11 cellular contexts compared by ENCODE assay signal in genomic region chr13:110347535-110348308, GRCh38. TPM values are rescaled to one million over a fixed set of nuclear protein-coding genes. Genes with fewer than 3 reads are reported as not detected.
DNase-seq lines count a peak whose midpoint lies in the region; ATAC-seq, FAIRE-seq and TF ChIP-seq lines count a peak whose summit lies in the region.
"Had no signal": no experiment of that assay in that cellular context is flagged by ENCODE, and none has a peak within 500 bp of the region (broad histone marks: within the 10 kb centered on the region; RNA-seq: fewer than 3 reads in every experiment).

No MANE protein-coding gene starts in this region.

- H3K4me3 Mint-ChIP-seq in MCF 10A (ENCODE audit: unreplicated experiment) (peak overlapping the region; percentile 72), immature natural killer cell (no peak overlapping the region)
- no peak overlapping the region for H3K4me3 Mint-ChIP-seq in stimulated activated memory B cell treated with anti-CD40 and anti-IgM and Interleukin-4, amounts not matched to agents 10 μg/mL and 1 μg/mL and 100 μg/mL, for 72 hours

- no peak for TF ChIP-seq POLR2A in H54 (IDR thresholded peaks at IDR 0.05; ENCODE audit: low read depth, low read length)

- CTCF ChIA-PET in MCF 10A (lab: Yijun Ruan, JAX) = interaction anchor here (0.6 to 2.0 kb wide), 3 partner anchors 47 to 1080 kb away, joined by 3 to 9 read pairs (median 5); no protein-coding TSS in a partner anchor

- no peak for ATAC-seq in stimulated activated memory B cell treated with anti-CD40 and anti-IgM and Interleukin-4, amounts not matched to agents 10 μg/mL and 1 μg/mL and 100 μg/mL, for 72 hours
- no peak for ATAC-seq in GM18517 (IDR thresholded peaks at IDR 0.05; ENCODE audit: unreplicated experiment)
- ATAC-seq: stimulated activated naive CD8-positive, alpha-beta T cell treated with anti-CD3 and anti-CD28 coated beads, Interleukin-15, Interleukin-2, amounts not matched to agents 100 U/mL and 50 U/mL, for 24 hours had no signal

- FAIRE-seq in H54 (lab: Jason Lieb, UNC) = peak; percentile 98
- FAIRE-seq: G401.6 had no signal

- no peak overlapping the region for H3K4me3 ChIP-seq in skin epidermis

- POLR2A ChIA-PET in MCF 10A (lab: Yijun Ruan, JAX) = interaction anchor here (0.6 to 2.7 kb wide), 13 partner anchors 22 to 566 kb away, joined by 3 to 22 read pairs (median 4); partner anchors contain the start of genes COL4A1, COL4A2 and NAXD

- intact Hi-C loops in MCF 10A (cut with micrococcal nuclease) = loop anchor here (1.0 to 2.0 kb wide), 2 partner anchors 41 to 65 kb away; partner anchors contain the start of genes COL4A1 and COL4A2

- no peaks in the 10 kb centered on the region for H3K9me3 Mint-ChIP-seq in MCF 10A (ENCODE audit: unreplicated experiment)
- no peaks in the 10 kb centered on the region for H3K9me3 Mint-ChIP-seq in immature natural killer cell
- no peaks in the 10 kb centered on the region for H3K9me3 Mint-ChIP-seq in stimulated activated memory B cell treated with anti-CD40 and anti-IgM and Interleukin-4, amounts not matched to agents 10 μg/mL and 1 μg/mL and 100 μg/mL, for 72 hours

- no peaks in the 10 kb centered on the region for H3K27me3 Mint-ChIP-seq in MCF 10A (ENCODE audit: insufficient read depth, unreplicated experiment)
- H3K27me3 Mint-ChIP-seq in immature natural killer cell (ENCODE audit: low read depth in 3 of 3) = peaks cover 0 to 5% (median 2%) of the 10 kb centered on the region in 3 donors
- H3K27me3 Mint-ChIP-seq in stimulated activated memory B cell treated with anti-CD40 and anti-IgM and Interleukin-4, amounts not matched to agents 10 μg/mL and 1 μg/mL and 100 μg/mL, for 72 hours = peaks cover 14% of the 10 kb centered on the region

- BruUV-seq in MCF 10A (replicated peaks; lab: Mats Ljungman, UMichigan) = no TSS peak

- no peak for TF ChIP-seq CTCF in MCF 10A (IDR thresholded peaks at IDR 0.05; ENCODE audit: unreplicated experiment)

- DNase-seq in H54 (ENCODE audit: insufficient read length, low spot score) (peak; percentile 93), MCF 10A (ENCODE audit: unreplicated experiment) (peak; percentile 92), islet precursor cell (peak; percentile 96), immature natural killer cell (no peak), NCI-H345 treated with DMSO at 0.1 percent for 48 hours (lab: John Stamatoyannopoulos, UW; ENCODE audit: unreplicated experiment) (no peak)
- DNase-seq: stimulated activated naive CD8-positive, alpha-beta T cell treated with anti-CD3 and anti-CD28 coated beads, Interleukin-15, Interleukin-2, amounts not matched to agents 100 U/mL and 50 U/mL, for 24 hours had no signal

- no peaks in the 10 kb centered on the region for H3K36me3 Mint-ChIP-seq in MCF 10A (ENCODE audit: insufficient read depth, unreplicated experiment)
- no peaks in the 10 kb centered on the region for H3K36me3 Mint-ChIP-seq in immature natural killer cell
- H3K36me3 Mint-ChIP-seq in stimulated activated memory B cell treated with anti-CD40 and anti-IgM and Interleukin-4, amounts not matched to agents 10 μg/mL and 1 μg/mL and 100 μg/mL, for 72 hours = no peaks in the 10 kb centered on the region

- H3K27ac ChIP-seq in skin epidermis = peak overlapping the region in 14 of 21 experiments; percentile 5 to 64 (median 32)
- H3K27ac ChIP-seq: neutrophil had no signal

- H3K4me1 Mint-ChIP-seq in MCF 10A (ENCODE audit: insufficient read depth, unreplicated experiment) (peaks cover 62% of the 10 kb centered on the region), immature natural killer cell (no peaks in the 10 kb centered on the region)
- no peaks in the 10 kb centered on the region for H3K4me1 Mint-ChIP-seq in stimulated activated memory B cell treated with anti-CD40 and anti-IgM and Interleukin-4, amounts not matched to agents 10 μg/mL and 1 μg/mL and 100 μg/mL, for 72 hours

- H3K27ac Mint-ChIP-seq in MCF 10A (ENCODE audit: low read depth, unreplicated experiment) (peak overlapping the region; percentile 95), immature natural killer cell (no peak overlapping the region)
- no peak overlapping the region for H3K27ac Mint-ChIP-seq in stimulated activated memory B cell treated with anti-CD40 and anti-IgM and Interleukin-4, amounts not matched to agents 10 μg/mL and 1 μg/mL and 100 μg/mL, for 72 hours

RNA-seq across cellular contexts. Expression of gene COL4A2, which starts 40.6 kb away (rescaled TPM):
- 54.6 and 66.0 TPM in 2 replicates for total RNA-seq in MCF 10A (2022)
- polyA plus RNA-seq in immature natural killer cell = not detected

RNA-seq across cellular contexts. Expression of gene COL4A1, which starts 40.8 kb away (rescaled TPM):
- 25.9 and 42.1 TPM in 2 replicates for total RNA-seq in MCF 10A (2022)
- not detected for polyA plus RNA-seq in immature natural killer cell

Comparison
In these comparisons a context has a peak if more than half of its experiments do, and no peak if none do; other contexts are left out.
1. DNase-seq: peak in H54 (single experiment), MCF 10A (single experiment) and islet precursor cell (single experiment); none in immature natural killer cell (0 of 3) and NCI-H345 treated with DMSO at 0.1 percent for 48 hours (single experiment).